Comparison of ENCODE assay signal across 8 cellular contexts in genomic region chr1:218164111-218164929, GRCh38.
DNase-seq lines count a peak whose midpoint lies in the region; ATAC-seq and TF ChIP-seq lines count a peak whose summit lies in the region.

No MANE protein-coding gene starts in this region.

- H3K27ac Mint-ChIP-seq in CD4-positive, CD25-positive, alpha-beta regulatory T cell: no peak overlapping the region
- H3K27ac Mint-ChIP-seq in T-helper 17 cell (no peak overlapping the region), nephron progenitor cell (no peak overlapping the region)

- peaks cover 5% of the 10 kb centered on the region for H3K36me3 Mint-ChIP-seq in CD4-positive, CD25-positive, alpha-beta regulatory T cell
- H3K36me3 Mint-ChIP-seq in T-helper 17 cell (ENCODE audit: low read depth) (no peaks in the 10 kb centered on the region), nephron progenitor cell (ENCODE audit: low read depth) (no peaks in the 10 kb centered on the region)

- peak overlapping the region; percentile 73; the same call in 1 of the 2 replicates for H3K9ac ChIP-seq in HUES48 (ENCODE audit: low read depth, low read length)

- TF ChIP-seq CTCF in fibroblast of mammary gland (conservative IDR thresholded peaks at IDR 0.05; ENCODE audit: control insufficient read depth, insufficient read depth, low read depth, low read length) (no peak), nephron progenitor cell (IDR thresholded peaks at IDR 0.05) (peak; percentile 26)

- H3K27me3 Mint-ChIP-seq in CD4-positive, CD25-positive, alpha-beta regulatory T cell: peaks cover 69% of the 10 kb centered on the region
- H3K27me3 Mint-ChIP-seq in T-helper 17 cell (peaks cover 52% of the 10 kb centered on the region), nephron progenitor cell (ENCODE audit: low read depth, poor library complexity) (peaks cover 83% of the 10 kb centered on the region)

- peaks cover 21% of the 10 kb centered on the region for H3K4me1 ChIP-seq in CD4-positive, CD25-positive, alpha-beta regulatory T cell (ENCODE audit: control insufficient read depth, insufficient read depth, low read length, poor library complexity, severe bottlenecking)
- peaks cover 25% of the 10 kb centered on the region for H3K4me1 ChIP-seq in HUES48 (ENCODE audit: control insufficient read depth, insufficient read depth, low read length)

- H3K36me3 ChIP-seq in CD4-positive, CD25-positive, alpha-beta regulatory T cell (ENCODE audit: control insufficient read depth, insufficient read depth, low read length): no peaks in the 10 kb centered on the region
- no peaks in the 10 kb centered on the region for H3K36me3 ChIP-seq in HUES48 (ENCODE audit: control insufficient read depth, insufficient read depth, low read length)

- H3K9me3 Mint-ChIP-seq in CD4-positive, CD25-positive, alpha-beta regulatory T cell: peaks cover 0 to 12% (median 0%) of the 10 kb centered on the region in 7 donors
- no peaks in the 10 kb centered on the region for H3K9me3 Mint-ChIP-seq in nephron progenitor cell

- H3K4me3 Mint-ChIP-seq in CD4-positive, CD25-positive, alpha-beta regulatory T cell: peak overlapping the region; percentile 6 to 87 (median 72)
- H3K4me3 Mint-ChIP-seq in T-helper 17 cell: peak overlapping the region; percentile 83
- H3K4me3 Mint-ChIP-seq in nephron progenitor cell: peak overlapping the region; percentile 87

- ATAC-seq in CD4-positive, CD25-positive, alpha-beta regulatory T cell (ENCODE audit: low read depth in 2 of 2): peak in 1 of 2 donors; percentile 37
- ATAC-seq in GM19372 (IDR thresholded peaks at IDR 0.05; ENCODE audit: low read depth, unreplicated experiment) (peak; percentile 44), T-helper 17 cell (peak; percentile 41)

- no peak overlapping the region for H3K27ac ChIP-seq in CD4-positive, CD25-positive, alpha-beta regulatory T cell (ENCODE audit: insufficient read depth, low read length, poor library complexity, severe bottlenecking)
- H3K27ac ChIP-seq in HUES48 (ENCODE audit: low read depth, low read length): peak overlapping the region; percentile 82

- peak overlapping the region; percentile 42 for H3K4me3 ChIP-seq in CD4-positive, CD25-positive, alpha-beta regulatory T cell (ENCODE audit: low read depth, low read length)
- peak overlapping the region; percentile 79 for H3K4me3 ChIP-seq in HUES48 (ENCODE audit: low read depth, low read length)
- peak overlapping the region; percentile 27 for H3K4me3 ChIP-seq in fibroblast of mammary gland (ENCODE audit: control insufficient read depth, low read depth, low read length)

- H3K27me3 ChIP-seq in CD4-positive, CD25-positive, alpha-beta regulatory T cell (ENCODE audit: control insufficient read depth, insufficient read depth, low read length): peaks cover 41% of the 10 kb centered on the region
- H3K27me3 ChIP-seq in HUES48 (ENCODE audit: control insufficient read depth, insufficient read depth, low read length): peaks cover 47% of the 10 kb centered on the region

- H3K4me1 Mint-ChIP-seq in CD4-positive, CD25-positive, alpha-beta regulatory T cell: peaks cover 0 to 24% (median 17%) of the 10 kb centered on the region in 4 donors
- H3K4me1 Mint-ChIP-seq in T-helper 17 cell (peaks cover 10% of the 10 kb centered on the region), nephron progenitor cell (peaks cover 20% of the 10 kb centered on the region)

- H3K9me3 ChIP-seq in CD4-positive, CD25-positive, alpha-beta regulatory T cell (ENCODE audit: control insufficient read depth in 2 of 2, low read length in 2 of 2): peaks cover 0 to 1% of the 10 kb centered on the region in 2 experiments
- no peaks in the 10 kb centered on the region for H3K9me3 ChIP-seq in HUES48 (ENCODE audit: control insufficient read depth, insufficient read depth, low read length)
- H3K9me3 ChIP-seq in T-helper 17 cell (ENCODE audit: control insufficient read depth, low read length, poor library complexity, severe bottlenecking): no peaks in the 10 kb centered on the region

- DNase-seq in CD4-positive, CD25-positive, alpha-beta regulatory T cell: peak in 2 of 3 donors; percentile 0 to 11
- DNase-seq in T-helper 17 cell (no peak), fibroblast of mammary gland (ENCODE audit: low read depth) (peak; percentile 21), nephron progenitor cell (peak; percentile 77), GM19240 (ENCODE audit: insufficient read length, low spot score) (no peak), NCI-H187 (lab: John Stamatoyannopoulos, UW) (no peak)

Comparison
In these comparisons a context has a peak if more than half of its experiments do, and no peak if none do; other contexts are left out.
1. DNase-seq: peak in CD4-positive, CD25-positive, alpha-beta regulatory T cell (2 of 3), fibroblast of mammary gland (single experiment) and nephron progenitor cell (single experiment); none in T-helper 17 cell (0 of 3), GM19240 (single experiment) and NCI-H187 (0 of 2).
2. H3K4me3 ChIP-seq: peak in every context shown above with its lines; median percentile 79 in HUES48; 42 in CD4-positive, CD25-positive, alpha-beta regulatory T cell; 27 in fibroblast of mammary gland.
3. Peak in every context shown above with its lines, with median percentiles within 50 percentile points of each other: H3K4me3 Mint-ChIP-seq.